In genomic region chr6:169851641-169852503, GRCh38 we compare ENCODE assay signal across 9 cellular contexts.
DNase-seq lines count a peak whose midpoint lies in the region; ATAC-seq, FAIRE-seq and TF ChIP-seq lines count a peak whose summit lies in the region.
"Had no signal": no experiment of that assay in that cellular context is flagged by ENCODE, and none has a peak within 500 bp of the region (broad histone marks: within the 10 kb centered on the region; RNA-seq: fewer than 3 reads in every experiment).

No MANE protein-coding gene starts in this region.

- TF ChIP-seq CTCF in cardiac fibroblast (IDR thresholded peaks at IDR 0.05; ENCODE audit: low read depth, low read length) (no peak), HepG2 (CRISPR knock-in tag; IDR thresholded peaks at IDR 0.05) (no peak), transverse colon (IDR thresholded peaks at IDR 0.05) (no peak)

- no peaks in the 10 kb centered on the region for H3K79me2 ChIP-seq in HepG2 (ENCODE audit: insufficient read depth, low read length)

- POLR2A ChIA-PET in HepG2 (lab: Yijun Ruan, JAX): no interaction called here

- H2AFZ ChIP-seq in HepG2 (ENCODE audit: low read length): no peak overlapping the region

- FAIRE-seq in HepG2 (lab: Jason Lieb, UNC): no peak

- WGBS in HepG2 (ENCODE audit: low lambda C conversion rate): 43% methylated on average over 21 of the region's 22 CpGs
- 73 to 74% methylated on average over 9 to 22 of the region's 22 CpGs for WGBS in transverse colon (ENCODE audit: low coverage in 1 of 2), 2 donors

- ATAC-seq in HepG2: peak; percentile 55

- no peak for TF ChIP-seq EP300 in HepG2 (IDR thresholded peaks at IDR 0.05; ENCODE audit: low read depth in 2 of 2, low read length in 2 of 2)
- TF ChIP-seq EP300 in HepG2 (CRISPR knock-in tag; IDR thresholded peaks at IDR 0.05; ENCODE audit: borderline replicate concordance): no peak
- no peak for TF ChIP-seq EP300 in transverse colon (IDR thresholded peaks at IDR 0.05; ENCODE audit: low read depth)

- intact Hi-C loops in HepG2 (cut with micrococcal nuclease; ENCODE audit: unreplicated experiment) (no loop called here), transverse colon (cut with DNase I; ENCODE audit: low total_unique reads) (no loop called here)

- no peaks in the 10 kb centered on the region for H3K36me3 ChIP-seq in HepG2 (replicated peaks in 1 of 2; ENCODE audit: control insufficient read depth in 1 of 2, insufficient read depth in 2 of 2, low read length in 2 of 2)
- no peaks in the 10 kb centered on the region for H3K36me3 ChIP-seq in transverse colon

- peaks cover 11 to 48% of the 10 kb centered on the region in 2 experiments; a peak in 4 of 5 replicates for H3K27me3 ChIP-seq in HepG2 (ENCODE audit: control insufficient read depth in 1 of 2, insufficient read depth in 2 of 2, low read length in 2 of 2)
- no peaks in the 10 kb centered on the region for H3K27me3 ChIP-seq in transverse colon

- H3K4me2 ChIP-seq in HepG2 (ENCODE audit: low read depth, low read length): peak overlapping the region; percentile 18; the same call in 1 of the 2 replicates

- H3K4me3 ChIP-seq in cardiac fibroblast (replicated peaks in 1 of 2; ENCODE audit: low read depth in 2 of 2, low read length in 2 of 2) (no peak overlapping the region), HepG2 (replicated peaks in 1 of 3; ENCODE audit: insufficient read depth in 1 of 3, low read depth in 2 of 3, low read length in 3 of 3) (no peak overlapping the region), transverse colon (no peak overlapping the region)

- no peaks in the 10 kb centered on the region for H4K20me1 ChIP-seq in HepG2 (ENCODE audit: insufficient read depth, low read length)

- H3K9me3 ChIP-seq in HepG2 (ENCODE audit: low read length): no peaks in the 10 kb centered on the region
- no peaks in the 10 kb centered on the region for H3K9me3 ChIP-seq in transverse colon

- TF ChIP-seq POLR2A in HepG2 (IDR thresholded peaks at IDR 0.05; ENCODE audit: insufficient read depth in 1 of 2, low read depth in 2 of 2, low read length in 2 of 2) (no peak), transverse colon (IDR thresholded peaks at IDR 0.05) (no peak)

- DNase-seq in NCI-H524 treated with DMSO at 0.1 percent for 48 hours (lab: John Stamatoyannopoulos, UW) (peak; percentile 25), cardiac fibroblast (ENCODE audit: low read depth in 2 of 2) (peak; percentile 45 to 53), HepG2 (ENCODE audit: low spot score) (no peak), transverse colon (no peak), NCI-H526 (lab: John Stamatoyannopoulos, UW) (no peak), DMS79 treated with DMSO at 0.1 percent for 48 hours (lab: John Stamatoyannopoulos, UW) (no peak), NK-92 (lab: John Stamatoyannopoulos, UW; ENCODE audit: unreplicated experiment) (no peak)
- DNase-seq in activated effector memory CD4-positive, alpha-beta T cell treated with Interleukin-2 at 50 U/mL for 16 hours: no peak
- DNase-seq: NCI-H1092 had no signal

- no peak overlapping the region for H3K9ac ChIP-seq in HepG2 (ENCODE audit: insufficient read depth, low read depth, low read length)

- TF ChIP-seq RAD21 in HepG2 (CRISPR knock-in tag; IDR thresholded peaks at IDR 0.05): no peak

- CTCF ChIA-PET in HepG2 (lab: Yijun Ruan, JAX; ENCODE audit: low intra/inter-chr PET ratio, low total read pairs): no interaction called here

- H3K27ac ChIP-seq in HepG2 (ENCODE audit: extremely low read length, insufficient read depth, low read length) (no peak overlapping the region), transverse colon (peak overlapping the region; percentile 16 to 67 (median 63))

- H3K4me1 ChIP-seq in HepG2 (ENCODE audit: insufficient read depth, low read length) (no peaks in the 10 kb centered on the region), transverse colon (no peaks in the 10 kb centered on the region)

- in situ Hi-C loops in HepG2 (cut with HindIII; ENCODE audit: extremely low pct_ligation_motif_present, low pct_unique_long_range_greater_than_20kb) (no loop called here), transverse colon (cut with MboI; ENCODE audit: low pct_ligation_motif_present in 1 of 4, low pct_unique_long_range_greater_than_20kb in 1 of 4, low sequenced_read_pairs in 3 of 4) (no loop called here)

- no TSS peak for BruUV-seq in HepG2 (replicated peaks; lab: Mats Ljungman, UMichigan)

TF ChIP-seq in HepG2, 621 proteins besides CTCF, POLR2A, EP300 and RAD21:
- TF ChIP-seq, protein P1, sequence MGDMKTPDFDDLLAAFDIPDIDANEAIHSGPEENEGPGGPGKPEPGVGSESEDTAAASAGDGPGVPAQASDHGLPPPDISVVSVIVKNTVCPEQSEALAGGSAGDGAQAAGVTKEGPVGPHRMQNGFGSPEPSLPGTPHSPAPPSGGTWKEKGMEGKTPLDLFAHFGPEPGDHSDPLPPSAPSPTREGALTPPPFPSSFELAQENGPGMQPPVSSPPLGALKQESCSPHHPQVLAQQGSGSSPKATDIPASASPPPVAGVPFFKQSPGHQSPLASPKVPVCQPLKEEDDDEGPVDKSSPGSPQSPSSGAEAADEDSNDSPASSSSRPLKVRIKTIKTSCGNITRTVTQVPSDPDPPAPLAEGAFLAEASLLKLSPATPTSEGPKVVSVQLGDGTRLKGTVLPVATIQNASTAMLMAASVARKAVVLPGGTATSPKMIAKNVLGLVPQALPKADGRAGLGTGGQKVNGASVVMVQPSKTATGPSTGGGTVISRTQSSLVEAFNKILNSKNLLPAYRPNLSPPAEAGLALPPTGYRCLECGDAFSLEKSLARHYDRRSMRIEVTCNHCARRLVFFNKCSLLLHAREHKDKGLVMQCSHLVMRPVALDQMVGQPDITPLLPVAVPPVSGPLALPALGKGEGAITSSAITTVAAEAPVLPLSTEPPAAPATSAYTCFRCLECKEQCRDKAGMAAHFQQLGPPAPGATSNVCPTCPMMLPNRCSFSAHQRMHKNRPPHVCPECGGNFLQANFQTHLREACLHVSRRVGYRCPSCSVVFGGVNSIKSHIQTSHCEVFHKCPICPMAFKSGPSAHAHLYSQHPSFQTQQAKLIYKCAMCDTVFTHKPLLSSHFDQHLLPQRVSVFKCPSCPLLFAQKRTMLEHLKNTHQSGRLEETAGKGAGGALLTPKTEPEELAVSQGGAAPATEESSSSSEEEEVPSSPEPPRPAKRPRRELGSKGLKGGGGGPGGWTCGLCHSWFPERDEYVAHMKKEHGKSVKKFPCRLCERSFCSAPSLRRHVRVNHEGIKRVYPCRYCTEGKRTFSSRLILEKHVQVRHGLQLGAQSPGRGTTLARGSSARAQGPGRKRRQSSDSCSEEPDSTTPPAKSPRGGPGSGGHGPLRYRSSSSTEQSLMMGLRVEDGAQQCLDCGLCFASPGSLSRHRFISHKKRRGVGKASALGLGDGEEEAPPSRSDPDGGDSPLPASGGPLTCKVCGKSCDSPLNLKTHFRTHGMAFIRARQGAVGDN (CRISPR knock-in tag; IDR thresholded peaks at IDR 0.05): peak; percentile 24; the same call in 1 of the 2 replicates
- TF ChIP-seq HNRNPUL1 (IDR thresholded peaks at IDR 0.05; ENCODE audit: low read depth, low read length) (no peak), AGO1 (IDR thresholded peaks at IDR 0.05; ENCODE audit: low read depth, low read length, poor library complexity, severe bottlenecking) (peak; percentile 55)

Comparison
In these comparisons a context has a peak if more than half of its experiments do, and no peak if none do; other contexts are left out.
1. DNase-seq: peak in NCI-H524 treated with DMSO at 0.1 percent for 48 hours (single experiment) and cardiac fibroblast (2 of 2); none in HepG2 (single experiment), transverse colon (single experiment), NCI-H526 (0 of 2), DMS79 treated with DMSO at 0.1 percent for 48 hours (single experiment), NK-92 (single experiment) and activated effector memory CD4-positive, alpha-beta T cell treated with Interleukin-2 at 50 U/mL for 16 hours (single experiment).